24 cellular contexts compared by ENCODE assay signal in the genomic region with DNA sequence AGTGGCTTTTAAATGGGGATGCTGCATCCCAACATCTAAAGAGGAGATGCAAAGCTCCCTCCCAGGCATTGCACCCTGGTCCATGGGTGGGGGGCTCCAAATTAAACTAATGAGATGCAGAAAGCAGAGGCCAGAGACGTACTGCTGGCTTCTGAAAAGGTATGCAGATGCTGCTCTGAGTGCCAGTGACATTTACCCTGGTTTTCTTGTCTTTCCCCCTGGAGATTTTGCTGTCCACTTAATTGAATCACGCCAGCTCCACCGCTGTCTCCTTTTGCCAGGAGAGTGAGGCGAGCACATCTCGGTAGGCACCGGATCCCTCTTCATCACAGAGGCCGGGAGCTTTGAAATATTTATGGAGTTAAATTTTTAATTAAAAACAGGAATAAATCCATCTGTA.
"Had no signal": no experiment of that assay in that cellular context is flagged by ENCODE, and none has a peak within 500 bp of the region (broad histone marks: within the 10 kb centered on the region; RNA-seq: fewer than 3 reads in every experiment).

No MANE protein-coding gene starts in this region.

- H3K27me3 ChIP-seq: SJSA1 had no signal

- H3K36me3 Mint-ChIP-seq: IgD-negative memory B cell, T-cell had no signal

- DNase-seq: Kasumi-1, MV-4-11, NCI-H1048, NCI-H1105, NCI-H1436 treated with DMSO at 0.1 percent for 48 hours, NCI-H1694, NCI-H187 treated with DMSO at 0.1 percent for 48 hours, NCI-H2029 treated with DMSO at 0.1 percent for 48 hours, NCI-H2171, NCI-H226, NCI-H446, NCI-H510A, NCI-H524 treated with DMSO at 0.1 percent for 48 hours, Right ventricle myocardium superior, RPMI8226, SIG-M5, SK-N-SH, SW 1271, T-cell had no signal

- H3K4me3 Mint-ChIP-seq: IgD-negative memory B cell, T-cell had no signal

- H3K4me1 ChIP-seq: SJSA1 had no signal

- H3K27ac Mint-ChIP-seq: IgD-negative memory B cell, T-cell had no signal

- ATAC-seq: K562, T-cell had no signal

- H3K9me3 ChIP-seq: SJSA1, SK-N-SH had no signal

- H3K9ac ChIP-seq: KMS-11, SK-N-SH had no signal

- H3K4me1 Mint-ChIP-seq: IgD-negative memory B cell, T-cell had no signal

- H3K9me3 Mint-ChIP-seq: T-cell had no signal

- H3K27ac ChIP-seq: HL-60, KMS-11, SJSA1 had no signal

- H3K4me2 ChIP-seq: KMS-11, SK-N-SH had no signal
